19 cellular contexts compared by ENCODE assay signal in genomic region chr2:216327447-216327846, GRCh38. TPM values are rescaled to one million over a fixed set of nuclear protein-coding genes. Genes with fewer than 3 reads are reported as not detected.
"Had no signal": no experiment of that assay in that cellular context is flagged by ENCODE, and none has a peak within 500 bp of the region (broad histone marks: within the 10 kb centered on the region; RNA-seq: fewer than 3 reads in every experiment).

No MANE protein-coding gene starts in this region.

- H3K4me1 Mint-ChIP-seq: immature natural killer cell; stimulated activated memory B cell treated with anti-CD40 and anti-IgM and Interleukin-4, amounts not matched to agents 10 μg/mL and 1 μg/mL and 100 μg/mL, for 72 hours had no signal

- H3K36me3 ChIP-seq: ascending aorta, spleen, tibial artery, uterus had no signal

- FAIRE-seq: colon had no signal

- H3K4me3 ChIP-seq: ascending aorta, mucosa of descending colon, spleen, tibial artery, uterus had no signal

- H3K27me3 ChIP-seq: ascending aorta, foreskin keratinocyte, tibial artery, uterus had no signal

- H3K9me3 ChIP-seq: ascending aorta, mucosa of descending colon, spleen, tibial artery, uterus had no signal

- H3K36me3 Mint-ChIP-seq: activated naive CD8-positive, alpha-beta T cell; immature natural killer cell; natural killer cell treated with Interleukin-12 subunit alpha and Interleukin-12 subunit beta and Interleukin-15 and Interleukin-18, amount 100 ng/mL, for 72 hours; stimulated activated memory B cell treated with anti-CD40 and anti-IgM and Interleukin-4, amounts not matched to agents 10 μg/mL and 1 μg/mL and 100 μg/mL, for 72 hours had no signal

- H3K9me3 Mint-ChIP-seq: activated T-cell treated with anti-CD3 and anti-CD28 coated beads, Interleukin-2, amount 50 U/mL, for 4 hours; immature natural killer cell; natural killer cell treated with Interleukin-12 subunit alpha and Interleukin-12 subunit beta and Interleukin-15 and Interleukin-18, amount 100 ng/mL, for 72 hours; stimulated activated memory B cell treated with anti-CD40 and anti-IgM and Interleukin-4, amounts not matched to agents 10 μg/mL and 1 μg/mL and 100 μg/mL, for 72 hours had no signal

- H3K27me3 Mint-ChIP-seq: activated naive CD8-positive, alpha-beta T cell had no signal

- ATAC-seq: activated T-cell treated with anti-CD3 and anti-CD28 coated beads, Interleukin-2, amount 50 U/mL, for 4 hours; foreskin keratinocyte; left colon; mucosa of descending colon; natural killer cell treated with Interleukin-12 subunit alpha and Interleukin-12 subunit beta and Interleukin-15 and Interleukin-18, amount 100 ng/mL, for 72 hours; sciatic nerve; stimulated activated memory B cell treated with anti-CD40 and anti-IgM and Interleukin-4, amounts not matched to agents 10 μg/mL and 1 μg/mL and 100 μg/mL, for 72 hours had no signal

- H3K4me3 Mint-ChIP-seq: activated naive CD8-positive, alpha-beta T cell; activated T-cell treated with anti-CD3 and anti-CD28 coated beads, Interleukin-2, amount 50 U/mL, for 4 hours; immature natural killer cell; natural killer cell treated with Interleukin-12 subunit alpha and Interleukin-12 subunit beta and Interleukin-15 and Interleukin-18, amount 100 ng/mL, for 72 hours; stimulated activated memory B cell treated with anti-CD40 and anti-IgM and Interleukin-4, amounts not matched to agents 10 μg/mL and 1 μg/mL and 100 μg/mL, for 72 hours had no signal

- H3K27ac ChIP-seq: ascending aorta, foreskin keratinocyte, spleen, tibial artery, uterus had no signal

- DNase-seq: activated CD4-positive, alpha-beta T cell treated with anti-CD3 and anti-CD28 coated beads, Interleukin-2, amount 50 U/mL, for 4 hours; activated effector memory CD4-positive, alpha-beta T cell treated with anti-CD3 and anti-CD28 coated beads, Interleukin-2, amount 50 U/mL, for 16 hours; activated T-cell treated with anti-CD3 and anti-CD28 coated beads, Interleukin-2, amount 50 U/mL, for 4 hours; foreskin keratinocyte; immature natural killer cell; left colon; mammary epithelial cell; mucosa of descending colon; occipital lobe; spleen; stimulated activated CD4-positive, alpha-beta T cell treated with anti-CD3 and anti-CD28 coated beads, Interleukin-1b, Interleukin-23, amount 100 ng/mL, for 48 hours; tibial artery; uterus had no signal

- H3K4me1 ChIP-seq: ascending aorta, foreskin keratinocyte, spleen, tibial artery, uterus had no signal

- H3K27ac Mint-ChIP-seq: activated naive CD8-positive, alpha-beta T cell; immature natural killer cell; natural killer cell treated with Interleukin-12 subunit alpha and Interleukin-12 subunit beta and Interleukin-15 and Interleukin-18, amount 100 ng/mL, for 72 hours; stimulated activated memory B cell treated with anti-CD40 and anti-IgM and Interleukin-4, amounts not matched to agents 10 μg/mL and 1 μg/mL and 100 μg/mL, for 72 hours had no signal

RNA-seq across cellular contexts. Expression of gene MARCHF4, which starts 44.8 kb away (rescaled TPM):
- total RNA-seq: activated T-cell treated with anti-CD3 and anti-CD28 coated beads, Interleukin-2, amount 50 U/mL, for 4 hours; ascending aorta; natural killer cell treated with Interleukin-12 subunit alpha and Interleukin-12 subunit beta and Interleukin-15 and Interleukin-18, amount 100 ng/mL, for 72 hours; sciatic nerve; spleen had no signal
- polyA plus RNA-seq: spleen had no signal
